ENCODE assay signal across 8 cellular contexts in the genomic region with DNA sequence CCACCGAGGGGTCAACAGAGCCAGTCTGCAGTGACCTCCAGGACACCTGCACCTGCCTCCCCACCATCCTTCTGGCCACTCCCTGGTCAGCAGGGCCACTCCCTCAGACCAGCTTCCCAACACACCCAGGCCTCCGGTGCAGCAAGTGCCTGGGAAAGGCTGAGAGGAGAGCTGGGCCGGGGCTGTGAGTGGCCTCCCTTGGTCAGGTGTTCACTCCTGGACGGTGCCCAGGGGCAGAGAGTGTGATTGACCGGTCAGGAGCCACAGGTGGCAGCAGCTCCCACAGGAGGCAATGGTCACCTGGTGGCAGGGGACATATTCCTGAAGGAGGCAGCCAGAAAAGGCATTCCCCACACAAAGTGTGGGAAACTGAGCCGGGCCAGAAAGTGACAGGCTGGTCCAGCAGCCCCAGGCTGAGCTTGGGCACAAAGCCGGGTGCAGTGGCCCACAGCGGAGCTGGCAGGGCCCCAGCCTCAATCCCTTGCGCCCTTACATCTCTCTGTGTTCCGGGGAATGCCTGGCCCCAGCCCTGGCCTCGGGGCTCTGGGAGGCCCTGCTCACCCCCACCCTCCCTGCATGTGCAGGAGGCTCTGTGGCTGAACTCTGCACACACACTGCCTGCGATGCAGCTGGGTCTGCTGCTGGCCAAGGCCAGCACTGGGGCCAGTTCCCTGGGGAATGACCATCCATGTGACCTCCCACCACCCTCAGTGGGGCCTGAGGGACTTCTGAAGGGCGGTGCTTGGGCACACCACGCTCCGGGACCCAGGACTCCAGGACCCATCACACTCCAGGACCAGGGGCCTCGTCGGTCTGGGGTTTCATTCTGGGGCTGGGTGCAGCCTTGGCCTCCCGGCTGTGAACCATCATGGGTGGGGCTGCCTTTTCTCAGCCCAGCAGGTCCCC. TPM values are rescaled to one million over a fixed set of nuclear protein-coding genes. Genes with fewer than 3 reads are reported as not detected.
DNase-seq lines count a peak whose midpoint lies in the region; ATAC-seq, FAIRE-seq and TF ChIP-seq lines count a peak whose summit lies in the region.
"Had no signal": no experiment of that assay in that cellular context is flagged by ENCODE, and none has a peak within 500 bp of the region (broad histone marks: within the 10 kb centered on the region; RNA-seq: fewer than 3 reads in every experiment).

No MANE protein-coding gene starts in this region.

- no peak for ATAC-seq in activated T-helper 17 cell treated with anti-CD3 and anti-CD28 coated beads, Interleukin-2, amount 50 U/mL, for 72 hours (replicated peaks)
- ATAC-seq in memory B cell (ENCODE audit: low read depth) (no peak), HG02759 (IDR thresholded peaks at IDR 0.05; ENCODE audit: unreplicated experiment) (no peak)

- peaks cover 25% of the 10 kb centered on the region for H3K36me3 Mint-ChIP-seq in activated T-helper 17 cell treated with anti-CD3 and anti-CD28 coated beads, Interleukin-2, amount 50 U/mL, for 72 hours (ENCODE audit: low read depth)
- peaks cover 6% of the 10 kb centered on the region for H3K36me3 Mint-ChIP-seq in memory B cell

- peaks cover 10% of the 10 kb centered on the region for H3K4me1 Mint-ChIP-seq in activated T-helper 17 cell treated with anti-CD3 and anti-CD28 coated beads, Interleukin-2, amount 50 U/mL, for 72 hours
- H3K4me1 Mint-ChIP-seq in memory B cell = peaks cover 50% of the 10 kb centered on the region

- no peaks in the 10 kb centered on the region for H3K27me3 Mint-ChIP-seq in activated T-helper 17 cell treated with anti-CD3 and anti-CD28 coated beads, Interleukin-2, amount 50 U/mL, for 72 hours
- H3K27me3 Mint-ChIP-seq in memory B cell = no peaks in the 10 kb centered on the region
- H3K27me3 Mint-ChIP-seq: activated naive CD8-positive, alpha-beta T cell treated with anti-CD3 and anti-CD28 coated beads, Interleukin-2, amount 10 ng/mL, durations not matched to agents 7 days and 5 days had no signal

- DNase-seq in Ammon's horn (ENCODE audit: low spot score) (peak; percentile 59), memory B cell (ENCODE audit: low spot score in 2 of 2) (no peak), H54 (ENCODE audit: insufficient read length, low spot score) (no peak)
- DNase-seq in stimulated activated CD8-positive, alpha-beta memory T cell treated with anti-CD3 and anti-CD28 coated beads, Interleukin-4, amount 100 ng/mL, for 48 hours = no peak
- DNase-seq: activated naive CD8-positive, alpha-beta T cell treated with anti-CD3 and anti-CD28 coated beads, Interleukin-2, amount 10 ng/mL, durations not matched to agents 7 days and 5 days; immature natural killer cell had no signal

- no peak for FAIRE-seq in H54 (lab: Jason Lieb, UNC)

- no peaks in the 10 kb centered on the region for H3K9me3 Mint-ChIP-seq in activated T-helper 17 cell treated with anti-CD3 and anti-CD28 coated beads, Interleukin-2, amount 50 U/mL, for 72 hours
- H3K9me3 Mint-ChIP-seq in memory B cell = no peaks in the 10 kb centered on the region
- H3K9me3 Mint-ChIP-seq: activated naive CD8-positive, alpha-beta T cell treated with anti-CD3 and anti-CD28 coated beads, Interleukin-2, amount 10 ng/mL, durations not matched to agents 7 days and 5 days; immature natural killer cell had no signal

- peak overlapping the region; percentile 62 for H3K27ac Mint-ChIP-seq in activated T-helper 17 cell treated with anti-CD3 and anti-CD28 coated beads, Interleukin-2, amount 50 U/mL, for 72 hours
- H3K27ac Mint-ChIP-seq in memory B cell = peak overlapping the region; percentile 86
- H3K27ac Mint-ChIP-seq: activated naive CD8-positive, alpha-beta T cell treated with anti-CD3 and anti-CD28 coated beads, Interleukin-2, amount 10 ng/mL, durations not matched to agents 7 days and 5 days had no signal

- TF ChIP-seq POLR2A in H54 (IDR thresholded peaks at IDR 0.05; ENCODE audit: low read depth, low read length) = no peak

- no peak overlapping the region for H3K4me3 Mint-ChIP-seq in activated T-helper 17 cell treated with anti-CD3 and anti-CD28 coated beads, Interleukin-2, amount 50 U/mL, for 72 hours
- no peak overlapping the region for H3K4me3 Mint-ChIP-seq in memory B cell
- H3K4me3 Mint-ChIP-seq: activated naive CD8-positive, alpha-beta T cell treated with anti-CD3 and anti-CD28 coated beads, Interleukin-2, amount 10 ng/mL, durations not matched to agents 7 days and 5 days; immature natural killer cell had no signal

RNA-seq across cellular contexts. Expression of gene C17orf99, which starts 1.2 kb away (rescaled TPM):
- under 1 TPM; 0.67 to 0.82 TPM for total RNA-seq in activated T-helper 17 cell treated with anti-CD3 and anti-CD28 coated beads, Interleukin-2, amount 50 U/mL, for 72 hours
- total RNA-seq: activated naive CD8-positive, alpha-beta T cell treated with anti-CD3 and anti-CD28 coated beads, Interleukin-2, amount 10 ng/mL, durations not matched to agents 7 days and 5 days had no signal

RNA-seq across cellular contexts. Expression of gene TMC8, which starts 14.4 kb away (rescaled TPM):
- total RNA-seq in activated T-helper 17 cell treated with anti-CD3 and anti-CD28 coated beads, Interleukin-2, amount 50 U/mL, for 72 hours = 100 to 1,000 TPM; 126 to 250 TPM

RNA-seq across cellular contexts. Expression of gene TMC6, which starts 16.4 kb away (rescaled TPM):
- total RNA-seq in activated T-helper 17 cell treated with anti-CD3 and anti-CD28 coated beads, Interleukin-2, amount 50 U/mL, for 72 hours = 100 to 1,000 TPM; 165 to 351 TPM

RNA-seq across cellular contexts. Expression of gene SYNGR2, which starts 23.4 kb away (rescaled TPM):
- total RNA-seq in activated T-helper 17 cell treated with anti-CD3 and anti-CD28 coated beads, Interleukin-2, amount 50 U/mL, for 72 hours = 100 to 1,000 TPM in 1 of 2 donors, 10 to 100 TPM in 1; 90.4 to 118 TPM

RNA-seq across cellular contexts. Expression of gene TK1, which starts 41.9 kb away (rescaled TPM):
- total RNA-seq in activated T-helper 17 cell treated with anti-CD3 and anti-CD28 coated beads, Interleukin-2, amount 50 U/mL, for 72 hours = 100 to 1,000 TPM; 149 to 181 TPM
